In the genomic region with DNA sequence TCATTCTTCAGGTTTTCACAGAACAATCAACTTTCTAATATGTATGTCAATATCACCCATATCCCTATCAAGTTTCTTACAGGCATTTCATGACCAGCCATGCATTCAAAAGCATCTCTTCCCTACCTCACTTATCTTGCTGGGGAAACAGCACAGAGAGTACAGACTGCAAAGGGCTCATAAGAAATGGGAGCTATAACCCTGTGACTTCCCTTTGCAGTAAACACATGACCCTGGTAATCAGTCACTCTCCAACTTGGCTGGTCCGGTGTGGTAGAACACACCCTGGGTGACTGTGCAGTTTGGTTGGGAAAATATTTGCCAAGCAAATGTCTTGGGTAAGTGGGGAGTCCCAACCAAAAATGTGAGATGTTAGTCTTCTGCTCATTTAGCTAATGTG, we compare ENCODE assay signal across 1 cellular context.
TF ChIP-seq lines count a peak whose summit lies in the region.

No MANE protein-coding gene starts in this region.

TF ChIP-seq in GM12878, 131 proteins besides CTCF, POLR2A, EP300 and RAD21 (continued from another document):
- TF ChIP-seq, protein P1, sequence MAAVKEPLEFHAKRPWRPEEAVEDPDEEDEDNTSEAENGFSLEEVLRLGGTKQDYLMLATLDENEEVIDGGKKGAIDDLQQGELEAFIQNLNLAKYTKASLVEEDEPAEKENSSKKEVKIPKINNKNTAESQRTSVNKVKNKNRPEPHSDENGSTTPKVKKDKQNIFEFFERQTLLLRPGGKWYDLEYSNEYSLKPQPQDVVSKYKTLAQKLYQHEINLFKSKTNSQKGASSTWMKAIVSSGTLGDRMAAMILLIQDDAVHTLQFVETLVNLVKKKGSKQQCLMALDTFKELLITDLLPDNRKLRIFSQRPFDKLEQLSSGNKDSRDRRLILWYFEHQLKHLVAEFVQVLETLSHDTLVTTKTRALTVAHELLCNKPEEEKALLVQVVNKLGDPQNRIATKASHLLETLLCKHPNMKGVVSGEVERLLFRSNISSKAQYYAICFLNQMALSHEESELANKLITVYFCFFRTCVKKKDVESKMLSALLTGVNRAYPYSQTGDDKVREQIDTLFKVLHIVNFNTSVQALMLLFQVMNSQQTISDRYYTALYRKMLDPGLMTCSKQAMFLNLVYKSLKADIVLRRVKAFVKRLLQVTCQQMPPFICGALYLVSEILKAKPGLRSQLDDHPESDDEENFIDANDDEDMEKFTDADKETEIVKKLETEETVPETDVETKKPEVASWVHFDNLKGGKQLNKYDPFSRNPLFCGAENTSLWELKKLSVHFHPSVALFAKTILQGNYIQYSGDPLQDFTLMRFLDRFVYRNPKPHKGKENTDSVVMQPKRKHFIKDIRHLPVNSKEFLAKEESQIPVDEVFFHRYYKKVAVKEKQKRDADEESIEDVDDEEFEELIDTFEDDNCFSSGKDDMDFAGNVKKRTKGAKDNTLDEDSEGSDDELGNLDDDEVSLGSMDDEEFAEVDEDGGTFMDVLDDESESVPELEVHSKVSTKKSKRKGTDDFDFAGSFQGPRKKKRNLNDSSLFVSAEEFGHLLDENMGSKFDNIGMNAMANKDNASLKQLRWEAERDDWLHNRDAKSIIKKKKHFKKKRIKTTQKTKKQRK (IDR thresholded peaks at IDR 0.05; ENCODE audit: low read depth, low read length): no peak
